In the genomic region with DNA sequence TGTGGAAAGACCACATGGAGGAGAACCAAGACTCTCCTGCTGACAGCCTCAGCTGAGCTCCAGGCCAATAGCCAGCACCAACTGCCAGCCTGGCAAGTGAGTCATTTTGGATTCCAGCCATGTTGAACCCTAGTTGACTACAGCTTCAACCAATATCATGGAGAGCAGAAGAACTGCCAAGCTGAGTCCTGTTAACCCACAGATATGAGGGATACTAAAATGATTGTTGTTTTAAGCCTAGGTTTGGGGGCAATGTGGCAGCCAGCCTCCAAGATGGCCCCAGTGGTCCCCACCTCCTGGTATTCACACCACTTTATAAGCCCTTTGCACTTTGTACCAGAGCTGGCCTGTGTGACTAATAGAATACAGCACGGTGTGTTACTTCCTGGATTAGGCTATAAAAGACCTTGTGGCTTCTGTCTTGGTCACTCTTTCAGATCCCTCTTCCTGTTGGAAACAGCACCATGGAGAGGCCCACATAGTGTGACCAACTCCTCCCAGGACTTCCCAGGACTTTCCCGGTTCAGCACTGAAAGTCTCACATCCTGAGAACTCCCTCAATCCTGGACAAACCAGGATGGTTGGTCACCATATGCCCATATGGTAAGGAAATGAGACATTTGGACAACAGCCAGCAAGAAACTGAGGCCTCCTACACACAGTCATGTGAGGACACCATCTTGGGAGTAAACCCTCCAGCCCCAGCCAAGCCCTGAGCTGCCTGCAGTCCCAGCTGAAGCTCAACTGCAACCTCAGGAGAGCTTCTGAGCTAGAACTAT, we compare ENCODE assay signal across 9 cellular contexts. TPM values are rescaled to one million over a fixed set of nuclear protein-coding genes. Genes with fewer than 3 reads are reported as not detected.
DNase-seq lines count a peak whose midpoint lies in the region; ATAC-seq and TF ChIP-seq lines count a peak whose summit lies in the region.
"Had no signal": no experiment of that assay in that cellular context is flagged by ENCODE, and none has a peak within 500 bp of the region (broad histone marks: within the 10 kb centered on the region; RNA-seq: fewer than 3 reads in every experiment).

No MANE protein-coding gene starts in this region.

- peaks cover 9% of the 10 kb centered on the region for H3K4me1 Mint-ChIP-seq in stimulated activated effector memory CD8-positive, alpha-beta T cell treated with anti-CD3 and anti-CD28 coated beads, Interleukin-12 subunit alpha, Interleukin-12 subunit beta, amount 100 ng/mL, for 72 hours

- no peak overlapping the region for H3K4me3 ChIP-seq in cardiac fibroblast (replicated peaks in 1 of 2; ENCODE audit: low read depth in 2 of 2, low read length in 2 of 2)

- H3K4me3 Mint-ChIP-seq in stimulated activated effector memory CD8-positive, alpha-beta T cell treated with anti-CD3 and anti-CD28 coated beads, Interleukin-12 subunit alpha, Interleukin-12 subunit beta, amount 100 ng/mL, for 72 hours, result no peak overlapping the region

- no peaks in the 10 kb centered on the region for H3K9me3 Mint-ChIP-seq in stimulated activated effector memory CD8-positive, alpha-beta T cell treated with anti-CD3 and anti-CD28 coated beads, Interleukin-12 subunit alpha, Interleukin-12 subunit beta, amount 100 ng/mL, for 72 hours

- no peak for TF ChIP-seq CTCF in cardiac fibroblast (IDR thresholded peaks at IDR 0.05; ENCODE audit: low read depth, low read length)
- no peak for TF ChIP-seq CTCF in omental fat pad (IDR thresholded peaks at IDR 0.05)

- ATAC-seq in stimulated activated effector memory CD8-positive, alpha-beta T cell treated with anti-CD3 and anti-CD28 coated beads, Interleukin-12 subunit alpha, Interleukin-12 subunit beta, amount 100 ng/mL, for 72 hours, result peak; percentile 61
- no peak for ATAC-seq in omental fat pad (ENCODE audit: low FRiP score)

- no peaks in the 10 kb centered on the region for H3K36me3 Mint-ChIP-seq in stimulated activated effector memory CD8-positive, alpha-beta T cell treated with anti-CD3 and anti-CD28 coated beads, Interleukin-12 subunit alpha, Interleukin-12 subunit beta, amount 100 ng/mL, for 72 hours
- H3K36me3 Mint-ChIP-seq: naive B cell had no signal

- H3K27ac Mint-ChIP-seq in stimulated activated effector memory CD8-positive, alpha-beta T cell treated with anti-CD3 and anti-CD28 coated beads, Interleukin-12 subunit alpha, Interleukin-12 subunit beta, amount 100 ng/mL, for 72 hours, result no peak overlapping the region
- H3K27ac Mint-ChIP-seq: naive B cell had no signal

- DNase-seq in NCI-H82 (lab: John Stamatoyannopoulos, UW), result peak; percentile 47
- DNase-seq in NCI-H82 treated with DMSO at 0.1 percent for 48 hours (lab: John Stamatoyannopoulos, UW; ENCODE audit: unreplicated experiment), result no peak
- DNase-seq in HuH-7 (ENCODE audit: low spot score), result peak; percentile 52
- peak; percentile 70 to 78 for DNase-seq in cardiac fibroblast (ENCODE audit: low read depth in 2 of 2)
- no peak for DNase-seq in stimulated activated effector memory CD8-positive, alpha-beta T cell treated with anti-CD3 and anti-CD28 coated beads, Interleukin-12 subunit alpha, Interleukin-12 subunit beta, amount 100 ng/mL, for 72 hours (ENCODE audit: low spot score in 2 of 2)
- no peak for DNase-seq in Ammon's horn (ENCODE audit: low spot score)
- DNase-seq in omental fat pad (ENCODE audit: low spot score), result no peak
- no peak for DNase-seq in DMS153 (lab: John Stamatoyannopoulos, UW)
- DNase-seq: naive B cell had no signal

RNA-seq across cellular contexts. Expression of a gene that starts 32.4 kb away (rescaled TPM):
- 100 to 1,000 TPM; 103 to 290 (median 213) TPM for total RNA-seq in omental fat pad

Comparison
In these comparisons a context has a peak if more than half of its experiments do, and no peak if none do; other contexts are left out.
1. DNase-seq: peak in NCI-H82 (single experiment), HuH-7 (single experiment) and cardiac fibroblast (2 of 2); none in NCI-H82 treated with DMSO at 0.1 percent for 48 hours (single experiment), stimulated activated effector memory CD8-positive, alpha-beta T cell treated with anti-CD3 and anti-CD28 coated beads, Interleukin-12 subunit alpha, Interleukin-12 subunit beta, amount 100 ng/mL, for 72 hours (0 of 2), Ammon's horn (single experiment), omental fat pad (single experiment) and DMS153 (single experiment).